Comparison of ENCODE assay signal across 2 cellular contexts in the genomic region with DNA sequence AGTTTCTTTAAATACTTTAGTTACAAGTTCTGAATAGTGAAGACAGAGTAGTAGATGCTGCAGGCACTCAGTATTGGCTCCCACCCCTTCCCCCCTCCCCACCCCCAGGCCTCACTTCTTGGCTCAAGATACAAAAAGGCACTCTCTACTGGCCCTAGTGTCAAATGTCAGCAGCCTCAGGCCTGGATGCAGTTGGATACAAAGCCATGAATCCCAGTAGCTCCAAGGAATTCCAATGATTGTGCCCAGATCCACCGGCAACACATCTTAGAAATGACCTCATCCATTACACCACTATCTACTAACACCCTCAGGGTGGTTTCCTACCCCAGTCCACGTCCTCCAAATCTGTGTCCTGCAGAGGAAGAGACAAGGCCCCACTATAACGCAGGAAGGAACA. TPM values are rescaled to one million over a fixed set of nuclear protein-coding genes. Genes with fewer than 3 reads are reported as not detected.
"Had no signal": no experiment of that assay in that cellular context is flagged by ENCODE, and none has a peak within 500 bp of the region (broad histone marks: within the 10 kb centered on the region; RNA-seq: fewer than 3 reads in every experiment).

No MANE protein-coding gene starts in this region.

RNA-seq across cellular contexts. Expression of a gene that starts 54.6 kb away (rescaled TPM):
- total RNA-seq: LHCN-M2, PC-3 had no signal
